22 cellular contexts compared by ENCODE assay signal in genomic region chr14:30532264-30532663, GRCh38.
"Had no signal": no experiment of that assay in that cellular context is flagged by ENCODE, and none has a peak within 500 bp of the region (broad histone marks: within the 10 kb centered on the region; RNA-seq: fewer than 3 reads in every experiment).

No MANE protein-coding gene starts in this region.

- H3K9me3 ChIP-seq: tibial artery had no signal

- H3K27ac ChIP-seq: dorsolateral prefrontal cortex, tibial artery had no signal

- ATAC-seq: activated T-helper 17 cell treated with anti-CD3 and anti-CD28 coated beads, Interleukin-2, amount 50 U/mL, for 72 hours; left cardiac atrium had no signal

- DNase-seq: activated CD4-positive, alpha-beta T cell treated with anti-CD3 and anti-CD28 coated beads, Interleukin-2, amount 50 U/mL, for 4 hours; activated naive CD4-positive, alpha-beta T cell; activated naive CD8-positive, alpha-beta T cell treated with anti-CD3 and anti-CD28 coated beads, Interleukin-2, amount 10 ng/mL, durations not matched to agents 7 days and 5 days; amygdala; caudate nucleus; dorsolateral prefrontal cortex; glutamatergic neuron; hippocampal formation; left cardiac atrium; nephron progenitor cell; nucleus accumbens; posterior cingulate gyrus; stimulated activated CD4-positive, alpha-beta T cell treated with anti-CD3 and anti-CD28 coated beads, Interleukin-12 subunit alpha, Interleukin-12 subunit beta, amount 100 ng/mL, for 4 hours; stimulated activated CD4-positive, alpha-beta T cell treated with anti-CD3 and anti-CD28 coated beads, Interleukin-1b, Interleukin-23, amount 100 ng/mL, for 48 hours; stimulated activated CD8-positive, alpha-beta memory T cell treated with anti-CD3 and anti-CD28 coated beads, Interleukin-4, amount 100 ng/mL, for 48 hours; stimulated activated naive CD4-positive, alpha-beta T cell; substantia nigra; tibial artery had no signal

- H3K4me1 ChIP-seq: tibial artery had no signal

- H3K27me3 ChIP-seq: dorsolateral prefrontal cortex, tibial artery had no signal

- FAIRE-seq: islet of Langerhans, TTC549, urothelium cell line had no signal

- H3K4me3 ChIP-seq: dorsolateral prefrontal cortex, tibial artery had no signal

- H3K36me3 ChIP-seq: tibial artery had no signal
